Comparison of ENCODE assay signal across 10 cellular contexts in the genomic region with DNA sequence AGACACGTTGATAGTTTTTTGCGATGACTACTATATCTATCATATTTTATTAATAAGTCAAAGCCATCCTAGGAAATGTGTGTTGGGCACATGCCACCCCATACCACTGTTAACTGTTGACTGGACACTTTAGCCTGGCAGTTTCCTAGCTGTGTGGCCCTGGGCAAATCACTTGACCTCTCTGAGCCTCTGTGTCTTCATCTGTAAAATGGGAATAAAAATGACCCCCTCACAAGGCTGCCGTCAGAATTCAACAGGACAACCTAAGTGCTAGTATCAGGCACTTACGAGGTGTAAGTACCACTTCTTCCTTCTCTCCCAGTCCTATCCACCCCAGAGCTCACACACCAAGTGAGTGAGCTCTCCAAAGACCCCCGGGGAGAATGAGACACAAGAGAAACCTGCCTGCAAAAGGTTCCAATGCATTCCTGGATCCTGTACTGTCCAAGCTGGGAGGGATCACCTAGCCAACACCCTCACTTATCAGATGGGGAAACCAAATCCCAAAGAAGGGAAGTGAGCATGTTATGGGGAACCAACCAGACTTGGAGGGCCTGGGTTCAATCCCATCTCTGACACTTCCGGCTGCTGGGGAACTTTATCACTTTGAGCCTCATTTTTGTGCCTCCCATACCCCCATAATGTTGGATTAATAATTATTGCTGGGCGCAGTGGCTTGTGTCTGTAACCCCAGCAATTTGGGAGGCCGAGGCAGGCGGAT. TPM values are rescaled to one million over a fixed set of nuclear protein-coding genes. Genes with fewer than 3 reads are reported as not detected.
DNase-seq lines count a peak whose midpoint lies in the region; ATAC-seq and TF ChIP-seq lines count a peak whose summit lies in the region.
"Had no signal": no experiment of that assay in that cellular context is flagged by ENCODE, and none has a peak within 500 bp of the region (broad histone marks: within the 10 kb centered on the region; RNA-seq: fewer than 3 reads in every experiment).

No MANE protein-coding gene starts in this region.

- 59 to 62% methylated on average over 9 of the region's 9 CpGs for WGBS in heart right ventricle, 2 donors
- WGBS in esophagus, 2 donors, result 70 to 74% methylated on average over 9 of the region's 9 CpGs
- 55 to 68% (median 57%) methylated on average over 9 of the region's 9 CpGs for WGBS in psoas muscle, 3 donors
- WGBS in aorta, 2 donors, result 52 to 54% methylated on average over 9 of the region's 9 CpGs

- ATAC-seq in heart right ventricle (no peak), Right ventricle myocardium superior (ENCODE audit: poor library complexity) (no peak), psoas muscle (no peak), aorta (ENCODE audit: low FRiP score) (no peak), HG02623 (IDR thresholded peaks at IDR 0.05; ENCODE audit: unreplicated experiment) (no peak)

- DNase-seq in heart right ventricle (no peak), Right ventricle myocardium superior (no peak), psoas muscle (no peak), aorta (no peak), DMS153 treated with DMSO at 0.1 percent for 48 hours (lab: John Stamatoyannopoulos, UW; ENCODE audit: unreplicated experiment) (no peak)
- no peak for DNase-seq in activated CD8-positive, alpha-beta memory T cell treated with anti-CD3 and anti-CD28 coated beads, Interleukin-2, amount 50 U/mL, for 4 hours
- DNase-seq: brain microvascular endothelial cell; stimulated activated naive CD4-positive, alpha-beta T cell had no signal

- H3K27me3 ChIP-seq in heart right ventricle, result no peaks in the 10 kb centered on the region
- H3K27me3 ChIP-seq in esophagus (ENCODE audit: control insufficient read depth in 1 of 2, insufficient read depth in 2 of 2, low read length in 2 of 2), result no peaks in the 10 kb centered on the region
- peaks cover 0 to 2% (median 0%) of the 10 kb centered on the region in 3 donors for H3K27me3 ChIP-seq in psoas muscle (ENCODE audit: insufficient read depth in 3 of 3, low read length in 2 of 3)
- no peaks in the 10 kb centered on the region for H3K27me3 ChIP-seq in aorta (ENCODE audit: control insufficient read depth in 1 of 2, insufficient read depth in 2 of 2, low read length in 1 of 2)
- H3K27me3 ChIP-seq: brain microvascular endothelial cell had no signal

- intact Hi-C loops in heart right ventricle (cut with DNase I) (loop anchor here in 1 of 10 donors (5.0 kb wide), 1 partner anchor 45 kb away; no protein-coding TSS in a partner anchor), Right ventricle myocardium superior (cut with DNase I) (no loop called here), psoas muscle (cut with DNase I) (no loop called here), aorta (cut with DNase I) (no loop called here)

- H3K36me3 ChIP-seq in heart right ventricle, result peaks cover 0 to 40% (median 0%) of the 10 kb centered on the region in 9 donors
- no peaks in the 10 kb centered on the region for H3K36me3 ChIP-seq in esophagus (ENCODE audit: control insufficient read depth in 2 of 2, insufficient read depth in 2 of 2, low read length in 1 of 2)
- no peaks in the 10 kb centered on the region for H3K36me3 ChIP-seq in psoas muscle (ENCODE audit: insufficient read depth in 1 of 2, low read depth in 1 of 2)
- H3K36me3 ChIP-seq in aorta (ENCODE audit: control insufficient read depth in 1 of 2, insufficient read depth in 2 of 2, low read length in 1 of 2), result no peaks in the 10 kb centered on the region
- H3K36me3 ChIP-seq: brain microvascular endothelial cell had no signal

- H3K4me1 ChIP-seq in heart right ventricle (peaks cover 78 to 100% (median 100%) of the 10 kb centered on the region in 9 donors), esophagus (ENCODE audit: control insufficient read depth in 2 of 2, insufficient read depth in 2 of 2, low read length in 1 of 2) (peaks cover 24 to 29% of the 10 kb centered on the region in 2 donors), psoas muscle (peaks cover 83% of the 10 kb centered on the region), aorta (ENCODE audit: control insufficient read depth in 1 of 2, insufficient read depth in 2 of 2, low read length in 2 of 2) (peaks cover 7% of the 10 kb centered on the region in 2 donors)

- H3K27ac ChIP-seq in heart right ventricle (peak overlapping the region; percentile 84 to 99 (median 92)), esophagus (ENCODE audit: low read depth in 2 of 2, low read length in 1 of 2) (peak overlapping the region; percentile 69 to 70), psoas muscle (peak overlapping the region; percentile 87), aorta (ENCODE audit: low read depth in 1 of 2, low read length in 2 of 2) (peak overlapping the region; percentile 74 to 79)
- H3K27ac ChIP-seq: brain microvascular endothelial cell had no signal

- no peaks in the 10 kb centered on the region for H3K9me3 ChIP-seq in heart right ventricle
- no peaks in the 10 kb centered on the region for H3K9me3 ChIP-seq in esophagus (ENCODE audit: control insufficient read depth in 2 of 2, insufficient read depth in 1 of 2, low read depth in 1 of 2, low read length in 1 of 2)
- no peaks in the 10 kb centered on the region for H3K9me3 ChIP-seq in psoas muscle
- no peaks in the 10 kb centered on the region for H3K9me3 ChIP-seq in aorta (ENCODE audit: control insufficient read depth, low read length)

- H3K4me3 ChIP-seq in heart right ventricle (no peak overlapping the region), esophagus (ENCODE audit: low read depth in 1 of 2, low read length in 2 of 2) (no peak overlapping the region), psoas muscle (no peak overlapping the region), aorta (ENCODE audit: low read length in 2 of 2) (no peak overlapping the region)

- TF ChIP-seq CTCF in heart right ventricle (IDR thresholded peaks at IDR 0.05) (no peak), psoas muscle (IDR thresholded peaks at IDR 0.05) (no peak)

RNA-seq across cellular contexts. Expression of gene HSPG2, which starts 24.9 kb away (rescaled TPM):
- total RNA-seq in heart right ventricle, result 100 to 1,000 TPM; 249 to 508 (median 320) TPM
- 100 to 1,000 TPM; 221 to 276 TPM for polyA plus RNA-seq in heart right ventricle
- 263 TPM for total RNA-seq in Right ventricle myocardium superior
- polyA plus RNA-seq in esophagus, result 10 to 100 TPM; 37.6 to 55.0 TPM
- total RNA-seq in psoas muscle, result 100 to 1,000 TPM; 102 to 168 (median 135) TPM
- polyA plus RNA-seq in psoas muscle, result 10 to 100 TPM; 24.5 to 74.8 (median 43.8) TPM
- 1,000 to 10,000 TPM in 1 of 2 donors, 100 to 1,000 TPM in 1; 868 to 1,205 TPM for total RNA-seq in aorta
- 100 to 1,000 TPM in 1 of 2 donors, 10 to 100 TPM in 1; 49.1 to 268 TPM for polyA plus RNA-seq in aorta
